In the genomic region with DNA sequence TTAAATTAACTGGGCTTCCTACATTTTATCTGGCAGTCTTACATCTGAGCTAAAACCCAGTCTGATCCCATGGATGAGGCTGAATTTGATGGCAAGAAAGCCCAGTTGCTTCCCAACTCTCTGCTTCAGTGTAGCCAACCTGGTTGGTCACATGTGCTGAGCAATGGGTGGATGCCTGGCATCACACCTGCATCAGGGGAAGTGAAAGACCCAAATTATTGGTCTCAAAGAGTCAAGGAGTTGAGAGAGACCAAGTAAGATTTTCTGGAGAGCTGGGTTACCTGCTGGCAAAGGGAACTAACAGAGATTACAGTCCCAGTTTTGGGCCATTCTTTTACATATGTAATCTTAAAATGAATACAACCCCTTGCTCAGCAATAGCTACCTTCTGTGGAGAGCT, we compare ENCODE assay signal across 20 cellular contexts.
"Had no signal": no experiment of that assay in that cellular context is flagged by ENCODE, and none has a peak within 500 bp of the region (broad histone marks: within the 10 kb centered on the region; RNA-seq: fewer than 3 reads in every experiment).

No MANE protein-coding gene starts in this region.

- H3K27ac Mint-ChIP-seq: nephron; stimulated activated memory B cell treated with anti-CD40 and anti-IgM and Interleukin-4, amounts not matched to agents 10 μg/mL and 1 μg/mL and 100 μg/mL, for 72 hours had no signal

- ATAC-seq: foreskin keratinocyte; gastroesophageal sphincter; left ventricle myocardium superior; lower lobe of right lung; sciatic nerve; stimulated activated memory B cell treated with anti-CD40 and anti-IgM and Interleukin-4, amounts not matched to agents 10 μg/mL and 1 μg/mL and 100 μg/mL, for 72 hours; stimulated activated naive CD8-positive, alpha-beta T cell treated with anti-CD3 and anti-CD28 coated beads, Interleukin-15, Interleukin-2, amounts not matched to agents 100 U/mL and 50 U/mL, for 24 hours had no signal

- H3K9me3 Mint-ChIP-seq: nephron had no signal

- DNase-seq: dermis blood vessel endothelial cell; effector memory CD4-positive, alpha-beta T cell; foreskin keratinocyte; hypothalamus; left ventricle myocardium superior; lower lobe of right lung; nucleus accumbens; stimulated activated CD4-positive, alpha-beta T cell treated with anti-CD3 and anti-CD28 coated beads, Interleukin-4, amount 100 ng/mL, for 4 hours; stimulated activated naive CD8-positive, alpha-beta T cell treated with anti-CD3 and anti-CD28 coated beads, Interleukin-15, Interleukin-2, amounts not matched to agents 100 U/mL and 50 U/mL, for 24 hours; upper lobe of left lung had no signal

- H3K27ac ChIP-seq: coronary artery, esophagus muscularis mucosa, foreskin keratinocyte, gastroesophageal sphincter, lower lobe of right lung, prostate gland, right atrium auricular region, thoracic aorta, tibial nerve, upper lobe of left lung had no signal

- H3K9me3 ChIP-seq: esophagus muscularis mucosa, gastroesophageal sphincter, lower lobe of right lung, prostate gland, right atrium auricular region, thoracic aorta, tibial nerve, upper lobe of left lung had no signal

- H3K4me1 ChIP-seq: foreskin keratinocyte, prostate gland had no signal

- H3K4me3 Mint-ChIP-seq: nephron; stimulated activated memory B cell treated with anti-CD40 and anti-IgM and Interleukin-4, amounts not matched to agents 10 μg/mL and 1 μg/mL and 100 μg/mL, for 72 hours had no signal

- H3K36me3 ChIP-seq: esophagus muscularis mucosa, lower lobe of right lung, prostate gland, right atrium auricular region, thoracic aorta, upper lobe of left lung had no signal

- H3K36me3 Mint-ChIP-seq: stimulated activated memory B cell treated with anti-CD40 and anti-IgM and Interleukin-4, amounts not matched to agents 10 μg/mL and 1 μg/mL and 100 μg/mL, for 72 hours had no signal

- H3K4me3 ChIP-seq: coronary artery, esophagus muscularis mucosa, gastroesophageal sphincter, lower lobe of right lung, prostate gland, right atrium auricular region, thoracic aorta, tibial nerve, upper lobe of left lung had no signal

- H3K27me3 ChIP-seq: esophagus muscularis mucosa, gastroesophageal sphincter, right atrium auricular region, tibial nerve, upper lobe of left lung had no signal
